In the genomic region with DNA sequence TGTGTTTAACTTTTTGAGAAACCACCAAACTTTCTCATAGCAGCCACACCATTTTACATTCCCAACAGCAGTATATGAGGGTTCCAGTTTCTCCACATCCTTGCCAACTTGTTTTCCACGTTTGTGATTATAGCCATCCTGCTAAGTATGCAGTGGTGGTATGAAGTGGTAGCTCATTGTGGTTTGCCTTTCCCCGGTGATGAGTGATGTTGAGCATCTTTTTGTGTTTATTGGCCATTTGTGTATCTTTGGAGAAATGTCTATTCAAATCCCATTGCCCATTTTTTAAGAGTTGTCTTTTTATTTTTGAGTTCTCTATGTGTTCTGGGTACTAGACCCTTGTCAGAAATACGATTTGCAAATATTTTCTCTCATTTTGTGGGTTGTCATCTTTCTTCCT, we compare ENCODE assay signal across 25 cellular contexts.
"Had no signal": no experiment of that assay in that cellular context is flagged by ENCODE, and none has a peak within 500 bp of the region (broad histone marks: within the 10 kb centered on the region; RNA-seq: fewer than 3 reads in every experiment).

No MANE protein-coding gene starts in this region.

- H3K4me3 Mint-ChIP-seq: activated CD4-positive, alpha-beta T cell treated with anti-CD3 and anti-CD28 coated beads for 36 hours; activated T-helper 17 cell treated with anti-CD3 and anti-CD28 coated beads, Interleukin-2, amount 50 U/mL, for 72 hours; brain; naive thymus-derived CD4-positive, alpha-beta T cell; neural crest cell; T-cell had no signal

- H3K27ac ChIP-seq: coronary artery, dorsolateral prefrontal cortex, gastrocnemius medialis, parathyroid adenoma, psoas muscle, tibial nerve had no signal

- H3K27me3 ChIP-seq: dorsolateral prefrontal cortex, gastrocnemius medialis, tibial nerve had no signal

- DNase-seq: activated CD4-positive, alpha-beta T cell treated with anti-CD3 and anti-CD28 coated beads for 36 hours; activated CD4-positive, alpha-beta T cell treated with anti-CD3 and anti-CD28 coated beads, Interleukin-2, amount 50 U/mL, for 4 hours; activated CD4-positive, CD25-positive, alpha-beta regulatory T cell; activated gamma-delta T cell treated with Interleukin-2 at 50 U/mL for 16 hours; activated naive CD4-positive, alpha-beta T cell treated with anti-CD3 and anti-CD28 coated beads, Interleukin-2, amount 50 U/mL, for 16 hours; activated T-cell treated with anti-CD3 and anti-CD28 coated beads, Interleukin-2, amount 50 U/mL, for 1 hour; dorsolateral prefrontal cortex; effector memory CD4-positive, alpha-beta T cell; gastrocnemius medialis; glutamatergic neuron; islet precursor cell; mammary epithelial cell; midbrain; naive thymus-derived CD4-positive, alpha-beta T cell; nucleus accumbens; psoas muscle; stimulated activated CD4-positive, alpha-beta T cell treated with anti-CD3 and anti-CD28 coated beads, Interleukin-15, amount 100 ng/mL, for 24 hours; stimulated activated naive CD4-positive, alpha-beta T cell treated with Interleukin-2 at 50 U/mL for 16 hours; T-cell had no signal

- H3K27me3 Mint-ChIP-seq: activated CD4-positive, alpha-beta T cell treated with anti-CD3 and anti-CD28 coated beads for 36 hours; activated T-helper 17 cell treated with anti-CD3 and anti-CD28 coated beads, Interleukin-2, amount 50 U/mL, for 72 hours; brain; naive thymus-derived CD4-positive, alpha-beta T cell; T-cell had no signal

- H3K4me1 Mint-ChIP-seq: brain, neural crest cell had no signal

- H3K9me3 ChIP-seq: gastrocnemius medialis, psoas muscle, tibial nerve had no signal

- H3K9me3 Mint-ChIP-seq: activated T-helper 17 cell treated with anti-CD3 and anti-CD28 coated beads, Interleukin-2, amount 50 U/mL, for 72 hours; brain; naive thymus-derived CD4-positive, alpha-beta T cell; neural crest cell; T-cell had no signal

- H3K4me1 ChIP-seq: gastrocnemius medialis, parathyroid adenoma, psoas muscle had no signal

- H2AFZ ChIP-seq: parathyroid adenoma had no signal

- H3K9ac ChIP-seq: parathyroid adenoma had no signal

- ATAC-seq: activated CD4-positive, alpha-beta T cell treated with anti-CD3 and anti-CD28 coated beads for 36 hours; activated T-helper 17 cell treated with anti-CD3 and anti-CD28 coated beads, Interleukin-2, amount 50 U/mL, for 72 hours; gastrocnemius medialis; naive thymus-derived CD4-positive, alpha-beta T cell; psoas muscle; T-cell had no signal

- H3K27ac Mint-ChIP-seq: activated CD4-positive, alpha-beta T cell treated with anti-CD3 and anti-CD28 coated beads for 36 hours; activated T-helper 17 cell treated with anti-CD3 and anti-CD28 coated beads, Interleukin-2, amount 50 U/mL, for 72 hours; brain; T-cell had no signal

- H3K4me3 ChIP-seq: coronary artery, dorsolateral prefrontal cortex, gastrocnemius medialis, psoas muscle, tibial nerve had no signal
